15 cellular contexts compared by ENCODE assay signal in genomic region chrX:12825801-12826200, GRCh38.
DNase-seq lines count a peak whose midpoint lies in the region; ATAC-seq and TF ChIP-seq lines count a peak whose summit lies in the region.
"Had no signal": no experiment of that assay in that cellular context is flagged by ENCODE, and none has a peak within 500 bp of the region (broad histone marks: within the 10 kb centered on the region; RNA-seq: fewer than 3 reads in every experiment).

No MANE protein-coding gene starts in this region.

- DNase-seq in COLO829 (ENCODE audit: low spot score) (peak; percentile 73), HS-5 (ENCODE audit: low read depth) (peak; percentile 42), astrocyte of the spinal cord (ENCODE audit: low read depth, low spot score) (peak; percentile 15), kidney glomerular epithelial cell (lab: John Stamatoyannopoulos, UW) (peak; percentile 3), LoVo (ENCODE audit: low spot score) (no peak), GM10266 (ENCODE audit: extremely low spot score) (no peak), GM19238 (ENCODE audit: insufficient read length, low spot score) (no peak)
- DNase-seq: activated CD4-positive, alpha-beta memory T cell treated with anti-CD3 and anti-CD28 coated beads, Interleukin-2, amount 10 ng/mL, durations not matched to agents 7 days and 5 days; activated T-cell treated with anti-CD3 and anti-CD28 coated beads, Interleukin-2, amount 50 U/mL, for 48 hours; CD4-positive, CD25-positive, alpha-beta regulatory T cell; glutamatergic neuron; NCI-H1930; stimulated activated CD4-positive, alpha-beta T cell treated with anti-CD3 and anti-CD28 coated beads, Interleukin-4, amount 100 ng/mL, for 4 hours; tibial artery had no signal

- no peak overlapping the region for H3K4me3 ChIP-seq in astrocyte of the spinal cord (ENCODE audit: low read depth, low read length)
- H3K4me3 ChIP-seq: tibial artery had no signal

- no peak for ATAC-seq in GM21619 (IDR thresholded peaks at IDR 0.05; ENCODE audit: unreplicated experiment)

- no peak for TF ChIP-seq CTCF in astrocyte of the spinal cord (IDR thresholded peaks at IDR 0.05; ENCODE audit: low read depth, low read length)
- no peak for TF ChIP-seq CTCF in GM10266 (IDR thresholded peaks at IDR 0.05; ENCODE audit: control insufficient read depth, insufficient read depth, low read depth, missing control alignments)

- in situ Hi-C loops in astrocyte of the spinal cord (cut with HindIII; ENCODE audit: low sequenced_read_pairs), result no loop called here

Comparison
In these comparisons a context has a peak if more than half of its experiments do, and no peak if none do; other contexts are left out.
1. DNase-seq: peak in COLO829 (single experiment), HS-5 (single experiment), astrocyte of the spinal cord (single experiment) and kidney glomerular epithelial cell (single experiment); none in LoVo (single experiment), GM10266 (single experiment) and GM19238 (single experiment).